ENCODE assay signal across 8 cellular contexts in genomic region chr1:12615916-12616708, GRCh38. TPM values are rescaled to one million over a fixed set of nuclear protein-coding genes. Genes with fewer than 3 reads are reported as not detected.
A peak's percentile ranks its signal among the peaks of the same experiment; 100 is the strongest.
DNase-seq lines count a peak whose midpoint lies in the region; ATAC-seq and TF ChIP-seq lines count a peak whose summit lies in the region.

No MANE protein-coding gene starts in this region.

- intact Hi-C loops in A673 (cut with micrococcal nuclease; ENCODE audit: unreplicated experiment), result loop anchor here (5.0 to 10.0 kb wide), 2 partner anchors 209 to 341 kb away; no protein-coding TSS in a partner anchor
- intact Hi-C loops in activated CD4-positive, alpha-beta memory T cell treated with anti-CD3 and anti-CD28 coated beads for 36 hours (cut with micrococcal nuclease), result loop anchor here (5.0 to 10.0 kb wide), 2 partner anchors 319 to 491 kb away; no protein-coding TSS in a partner anchor

- no peak for TF ChIP-seq CTCF in A673 (conservative IDR thresholded peaks at IDR 0.05; ENCODE audit: low read depth, low read length)
- TF ChIP-seq CTCF in fibroblast of villous mesenchyme (IDR thresholded peaks at IDR 0.05; ENCODE audit: insufficient read depth, low read depth, low read length), result no peak
- no peak for TF ChIP-seq CTCF in neural cell (IDR thresholded peaks at IDR 0.05; ENCODE audit: poor library complexity, severe bottlenecking)

- H3K27ac ChIP-seq in A673 (ENCODE audit: low read depth, low read length, poor library complexity, severe bottlenecking) (no peak overlapping the region), neural cell (ENCODE audit: low read length) (no peak overlapping the region)

- H3K9me3 ChIP-seq in A673 (ENCODE audit: low read depth, low read length, poor library complexity, severe bottlenecking) (no peaks in the 10 kb centered on the region), HAP-1 (no peaks in the 10 kb centered on the region), neural cell (ENCODE audit: low read length) (no peaks in the 10 kb centered on the region)

- H3F3A ChIP-seq in neural cell (ENCODE audit: insufficient read depth, low read length, poor library complexity, severe bottlenecking), result peaks cover 3% of the 10 kb centered on the region

- H3K27me3 ChIP-seq in A673 (replicated peaks; ENCODE audit: insufficient read depth, low read depth, low read length, poor library complexity) (peaks cover 14% of the 10 kb centered on the region), HAP-1 (ENCODE audit: low read depth) (no peaks in the 10 kb centered on the region), neural cell (ENCODE audit: insufficient read depth, low read depth, low read length) (peaks cover 51% of the 10 kb centered on the region)

- no peaks in the 10 kb centered on the region for H4K20me1 ChIP-seq in neural cell (ENCODE audit: insufficient read depth)

- H3K27me3 Mint-ChIP-seq in activated CD4-positive, alpha-beta memory T cell treated with anti-CD3 and anti-CD28 coated beads for 36 hours, result no peaks in the 10 kb centered on the region

- no TSS peak for BruUV-seq in A673 (replicated peaks; lab: Mats Ljungman, UMichigan)

- CTCF ChIA-PET in A673 (lab: Charles Lee), result interaction anchor here (0.6 kb wide), 1 partner anchor 356 kb away, joined by 3 read pairs; no protein-coding TSS in a partner anchor
- CTCF ChIA-PET in activated CD4-positive, alpha-beta memory T cell treated with anti-CD3 and anti-CD28 coated beads for 36 hours (lab: Charles Lee), result interaction anchor here (0.6 to 3.1 kb wide), 10 partner anchors 12 to 496 kb away, joined by 3 to 25 read pairs (median 4); no protein-coding TSS in a partner anchor

- peaks cover 13% of the 10 kb centered on the region for H3K4me1 ChIP-seq in A673 (ENCODE audit: insufficient read depth, low read length, poor library complexity, severe bottlenecking)
- peaks cover 11% of the 10 kb centered on the region for H3K4me1 ChIP-seq in HAP-1

- H3K79me2 ChIP-seq in neural cell (replicated peaks; ENCODE audit: insufficient read depth, low read length), result no peaks in the 10 kb centered on the region

- H3K9me3 Mint-ChIP-seq in activated CD4-positive, alpha-beta memory T cell treated with anti-CD3 and anti-CD28 coated beads for 36 hours, result no peaks in the 10 kb centered on the region

- peak overlapping the region; percentile 63 for H3K4me3 ChIP-seq in A673 (ENCODE audit: low read depth, low read length, poor library complexity, severe bottlenecking)
- H3K4me3 ChIP-seq in HAP-1, result peak overlapping the region; percentile 70
- H3K4me3 ChIP-seq in fibroblast of villous mesenchyme (ENCODE audit: low read depth, low read length), result peak overlapping the region; percentile 74
- peak overlapping the region; percentile 82 for H3K4me3 ChIP-seq in neural cell (ENCODE audit: low read length)

- ATAC-seq in GM19035 (IDR thresholded peaks at IDR 0.05; ENCODE audit: unreplicated experiment) (no peak), HG03520 (IDR thresholded peaks at IDR 0.05; ENCODE audit: unreplicated experiment) (no peak)

- POLR2A ChIA-PET in A673 (lab: Charles Lee; ENCODE audit: low non-redundant PET), result no interaction called here
- POLR2A ChIA-PET in activated CD4-positive, alpha-beta memory T cell treated with anti-CD3 and anti-CD28 coated beads for 36 hours (lab: Charles Lee), result interaction anchor here (0.6 to 4.7 kb wide), 11 partner anchors 8 to 528 kb away, joined by 3 to 26 read pairs (median 4); no protein-coding TSS in a partner anchor

- peaks cover 14% of the 10 kb centered on the region for H3K36me3 Mint-ChIP-seq in activated CD4-positive, alpha-beta memory T cell treated with anti-CD3 and anti-CD28 coated beads for 36 hours

- peaks cover 61% of the 10 kb centered on the region for H3K4me1 Mint-ChIP-seq in activated CD4-positive, alpha-beta memory T cell treated with anti-CD3 and anti-CD28 coated beads for 36 hours (ENCODE audit: low read depth)

- in situ Hi-C loops in HAP-1 (cut with MboI; ENCODE audit: low sequenced_read_pairs), result loop anchor here (25.0 kb wide), 1 partner anchor 304 kb away; no protein-coding TSS in a partner anchor

- no peak overlapping the region for H2AFZ ChIP-seq in neural cell (ENCODE audit: low read depth, low read length)

- H3K4me3 Mint-ChIP-seq in activated CD4-positive, alpha-beta memory T cell treated with anti-CD3 and anti-CD28 coated beads for 36 hours, result peak overlapping the region; percentile 95

- H3K36me3 ChIP-seq in A673 (ENCODE audit: insufficient read depth, low read length, poor library complexity, severe bottlenecking) (no peaks in the 10 kb centered on the region), HAP-1 (replicated peaks) (peaks cover 4% of the 10 kb centered on the region; the same call in 1 of the 2 replicates), neural cell (ENCODE audit: insufficient read depth, low read length) (no peaks in the 10 kb centered on the region)

- DNase-seq in A673 (ENCODE audit: low spot score) (no peak), HAP-1 (ENCODE audit: low spot score in 2 of 2) (peak; percentile 82 to 98), fibroblast of villous mesenchyme (ENCODE audit: low read depth) (peak; percentile 71), D341Med (ENCODE audit: low spot score) (no peak)
- DNase-seq in activated CD4-positive, alpha-beta memory T cell treated with anti-CD3 and anti-CD28 coated beads for 36 hours, result no peak

- no peaks in the 10 kb centered on the region for H3K9me2 ChIP-seq in neural cell (ENCODE audit: insufficient read depth, low read length)

- no peak for TF ChIP-seq EP300 in neural cell (conservative IDR thresholded peaks at IDR 0.05; ENCODE audit: poor library complexity, severe bottlenecking)

- TF ChIP-seq RAD21 in neural cell (conservative IDR thresholded peaks at IDR 0.05), result no peak

- H3K4me2 ChIP-seq in neural cell (ENCODE audit: low read length), result no peak overlapping the region

- H3K27ac Mint-ChIP-seq in activated CD4-positive, alpha-beta memory T cell treated with anti-CD3 and anti-CD28 coated beads for 36 hours, result peak overlapping the region; percentile 86

- no peak overlapping the region for H3K9ac ChIP-seq in neural cell (ENCODE audit: low read length)

TF ChIP-seq in neural cell, 6 proteins besides CTCF, POLR2A, EP300 and RAD21:
- TF ChIP-seq MXI1 (conservative IDR thresholded peaks at IDR 0.05; ENCODE audit: poor library complexity, severe bottlenecking), result no peak
- no peak for TF ChIP-seq POLR2AphosphoS5 (IDR thresholded peaks at IDR 0.05)
- no peak for TF ChIP-seq REST (IDR thresholded peaks at IDR 0.05; ENCODE audit: borderline replicate concordance)
- no peak for TF ChIP-seq TAF1 (IDR thresholded peaks at IDR 0.05; ENCODE audit: low read depth)
- TF ChIP-seq EZH2 (IDR thresholded peaks at IDR 0.05; ENCODE audit: borderline replicate concordance, insufficient read depth, low read length, poor library complexity, severe bottlenecking), result no peak
- no peak for TF ChIP-seq SMC3 (conservative IDR thresholded peaks at IDR 0.05; ENCODE audit: poor library complexity)

RNA-seq across cellular contexts. Expression of gene DHRS3, which starts 1.9 kb away (rescaled TPM):
- total RNA-seq in A673 (2021) (2.4 TPM in 2 replicates), fibroblast of villous mesenchyme (84.1 and 137 TPM in 2 replicates)
- 10 to 100 TPM; 57.6 to 58.8 TPM for total RNA-seq in activated CD4-positive, alpha-beta memory T cell treated with anti-CD3 and anti-CD28 coated beads for 36 hours
- polyA plus RNA-seq in neural cell, result 0.22 TPM in 1 of 2 replicates, not detected in the other
- 0.69 TPM in 1 of 2 replicates, not detected in the other for polyA minus RNA-seq in neural cell

RNA-seq across cellular contexts. Expression of gene AADACL4, which starts 27.8 kb away (rescaled TPM):
- total RNA-seq in A673 (2021) (0.43 TPM in 1 of 2 replicates, not detected in the other), fibroblast of villous mesenchyme (0.43 TPM in 1 of 2 replicates, not detected in the other)
- not detected for total RNA-seq in activated CD4-positive, alpha-beta memory T cell treated with anti-CD3 and anti-CD28 coated beads for 36 hours
- not detected in 2 replicates for polyA plus RNA-seq in neural cell
- not detected in 2 replicates for polyA minus RNA-seq in neural cell

Comparison
In these comparisons a context has a peak if more than half of its experiments do, and no peak if none do; other contexts are left out.
1. DNase-seq: peak in HAP-1 (2 of 2) and fibroblast of villous mesenchyme (single experiment); none in A673 (single experiment), activated CD4-positive, alpha-beta memory T cell treated with anti-CD3 and anti-CD28 coated beads for 36 hours (single experiment) and D341Med (single experiment).
2. RNA of gene DHRS3, which starts 1.9 kb away (total RNA-seq): 84.1 to 137 TPM in fibroblast of villous mesenchyme and 57.6 to 58.8 TPM in activated CD4-positive, alpha-beta memory T cell treated with anti-CD3 and anti-CD28 coated beads for 36 hours; 2.4 TPM in A673; every median in the first group is over 10 times any median in the second.
3. Peak in every context shown above with its lines, with median percentiles within 50 percentile points of each other: H3K4me3 ChIP-seq.